ENCODE assay signal across 20 cellular contexts in genomic region chr1:178958491-178958890, GRCh38.
"Had no signal": no experiment of that assay in that cellular context is flagged by ENCODE, and none has a peak within 500 bp of the region (broad histone marks: within the 10 kb centered on the region; RNA-seq: fewer than 3 reads in every experiment).

No MANE protein-coding gene starts in this region.

- H3K9me3 ChIP-seq: MG63, SK-N-SH had no signal

- DNase-seq: Karpas-422; KG1; MG63; NCI-H1092; NCI-H1105 treated with DMSO at 0.1 percent for 48 hours; NCI-H1417 treated with DMSO at 0.1 percent for 48 hours; NCI-H146; NCI-H1694 treated with DMSO at 0.1 percent for 48 hours; NCI-H1930; NCI-H2081; NCI-H2107; NCI-H2227 treated with DMSO at 0.1 percent for 48 hours; NCI-H524; NCI-H69; NCI-H774; NK-92 treated with Interleukin-12 subunit alpha and Interleukin-12 subunit beta, amount 100 ng/mL, for 24 hours; PC-3; SHP77 had no signal

- ATAC-seq: Panc1, PC-3 had no signal
